ENCODE assay signal across 8 cellular contexts in genomic region chr17:7549401-7550055, GRCh38. TPM values are rescaled to one million over a fixed set of nuclear protein-coding genes. Genes with fewer than 3 reads are reported as not detected.
DNase-seq lines count a peak whose midpoint lies in the region; ATAC-seq and TF ChIP-seq lines count a peak whose summit lies in the region.

No MANE protein-coding gene starts in this region.

- TF ChIP-seq CTCF in brain (conservative IDR thresholded peaks at IDR 0.05) = no peak

- peak overlapping the region; percentile 8 to 82 (median 69) for H3K4me3 Mint-ChIP-seq in brain

- H3K36me3 Mint-ChIP-seq in brain = no peaks in the 10 kb centered on the region

- intact Hi-C loops in left colon (cut with DNase I, micrococcal nuclease) = no loop called here

- peak overlapping the region in 3 of 5 experiments; percentile 44 to 78 (median 47) for H3K27ac Mint-ChIP-seq in brain

- DNase-seq in DMS53 (lab: John Stamatoyannopoulos, UW) (peak; percentile 62), DMS53 treated with DMSO at 0.1 percent for 48 hours (lab: John Stamatoyannopoulos, UW; ENCODE audit: unreplicated experiment) (no peak), left colon (peak; percentile 63 to 72), OCI-M1 (lab: John Stamatoyannopoulos, UW) (no peak)
- DNase-seq in stimulated activated CD4-positive, alpha-beta T cell treated with anti-CD3 and anti-CD28 coated beads, Interleukin-4, amount 100 ng/mL, for 24 hours = peak; percentile 38

- ATAC-seq in left colon (peak; percentile 74), GM21381 (IDR thresholded peaks at IDR 0.05; ENCODE audit: unreplicated experiment) (no peak), GM21737 (IDR thresholded peaks at IDR 0.05; ENCODE audit: unreplicated experiment) (no peak)

- peaks cover 0 to 6% (median 0%) of the 10 kb centered on the region in 5 experiments for H3K9me3 Mint-ChIP-seq in brain

- peaks cover 69% of the 10 kb centered on the region for H3K27me3 Mint-ChIP-seq in brain

- peaks cover 12% of the 10 kb centered on the region for H3K4me1 Mint-ChIP-seq in brain

RNA-seq across cellular contexts. Expression of gene TNFSF12, which starts 0.7 kb away (rescaled TPM):
- polyA plus RNA-seq in brain (ENCODE audit: insufficient read depth, low read depth, low replicate concordance) = 34.5 TPM
- 10 to 100 TPM in 1 of 2 donors, 1 to 10 TPM in 1; 9.8 to 17.3 TPM for total RNA-seq in left colon

RNA-seq across cellular contexts. Expression of gene TNFSF13, which starts 9.0 kb away (rescaled TPM):
- polyA plus RNA-seq in brain (ENCODE audit: insufficient read depth, low read depth, low replicate concordance) = 17.3 TPM
- total RNA-seq in left colon = 100 to 1,000 TPM in 1 of 2 donors, 10 to 100 TPM in 1; 77.2 to 121 TPM

RNA-seq across cellular contexts. Expression of gene SENP3, which starts 12.2 kb away (rescaled TPM):
- polyA plus RNA-seq in brain (ENCODE audit: insufficient read depth, low read depth, low replicate concordance) = 125 TPM
- total RNA-seq in left colon = 10 to 100 TPM; 30.9 to 34.1 TPM

RNA-seq across cellular contexts. Expression of gene CD68, which starts 29.9 kb away (rescaled TPM):
- polyA plus RNA-seq in brain (ENCODE audit: insufficient read depth, low read depth, low replicate concordance) = 23.2 TPM
- total RNA-seq in left colon = 10 to 100 TPM; 35.0 to 74.0 TPM

RNA-seq across cellular contexts. Expression of gene MPDU1, which starts 34.1 kb away (rescaled TPM):
- 148 TPM for polyA plus RNA-seq in brain (ENCODE audit: insufficient read depth, low read depth, low replicate concordance)
- total RNA-seq in left colon = 10 to 100 TPM; 79.2 to 89.6 TPM

Comparison
In these comparisons a context has a peak if more than half of its experiments do, and no peak if none do; other contexts are left out.
1. DNase-seq: peak in DMS53 (single experiment), left colon (2 of 2) and stimulated activated CD4-positive, alpha-beta T cell treated with anti-CD3 and anti-CD28 coated beads, Interleukin-4, amount 100 ng/mL, for 24 hours (single experiment); none in DMS53 treated with DMSO at 0.1 percent for 48 hours (single experiment) and OCI-M1 (single experiment).